ENCODE assay signal across 8 cellular contexts in genomic region chr14:61320806-61321384, GRCh38. TPM values are rescaled to one million over a fixed set of nuclear protein-coding genes. Genes with fewer than 3 reads are reported as not detected.
A peak's percentile ranks its signal among the peaks of the same experiment; 100 is the strongest.
DNase-seq lines count a peak whose midpoint lies in the region; ATAC-seq, FAIRE-seq and TF ChIP-seq lines count a peak whose summit lies in the region.

No MANE protein-coding gene starts in this region.

- peaks cover 8% of the 10 kb centered on the region for H3K79me2 ChIP-seq in keratinocyte (ENCODE audit: control insufficient read depth, insufficient read depth, low read length)
- no peaks in the 10 kb centered on the region for H3K79me2 ChIP-seq in MM.1S (ENCODE audit: low read length)

- H3K27ac ChIP-seq in adrenal gland = peak overlapping the region in 3 of 5 donors; percentile 28 to 78 (median 49)
- peak overlapping the region; percentile 97 for H3K27ac ChIP-seq in keratinocyte (ENCODE audit: control insufficient read depth, insufficient read depth, low read length)
- peak overlapping the region in 1 of 2 donors; percentile 75 for H3K27ac ChIP-seq in testis
- H3K27ac ChIP-seq in MM.1S (ENCODE audit: low read length) = no peak overlapping the region

- intact Hi-C loops in adrenal gland (cut with DNase I) = no loop called here
- intact Hi-C loops in testis (cut with DNase I; ENCODE audit: low total_unique reads) = loop anchor here (10.0 kb wide), 1 partner anchor 114 kb away; no protein-coding TSS in a partner anchor

- ATAC-seq in GM21786 (IDR thresholded peaks at IDR 0.05; ENCODE audit: unreplicated experiment) = no peak

- no peak for TF ChIP-seq CTCF in adrenal gland (IDR thresholded peaks at IDR 0.05)
- no peak for TF ChIP-seq CTCF in keratinocyte (optimal IDR thresholded peaks at IDR 0.05 in 1 of 3, IDR thresholded peaks at IDR 0.05 in 1 of 3, conservative IDR thresholded peaks at IDR 0.05 in 1 of 3; ENCODE audit: extremely low read depth in 1 of 3, insufficient read depth in 2 of 3, low read length in 3 of 3)
- TF ChIP-seq CTCF in testis (IDR thresholded peaks at IDR 0.05) = no peak
- TF ChIP-seq CTCF in MM.1S (IDR thresholded peaks at IDR 0.05; ENCODE audit: low read length) = no peak

- H3K4me1 ChIP-seq in adrenal gland (replicated peaks in 1 of 2) = peaks cover 6% of the 10 kb centered on the region in 2 donors
- H3K4me1 ChIP-seq in keratinocyte (ENCODE audit: control insufficient read depth, extremely low read depth, insufficient read depth, low read length) = peaks cover 12% of the 10 kb centered on the region
- H3K4me1 ChIP-seq in testis = peaks cover 4% of the 10 kb centered on the region
- H3K4me1 ChIP-seq in MM.1S (ENCODE audit: low read length) = no peaks in the 10 kb centered on the region

- peak overlapping the region in 3 of 4 donors; percentile 11 to 82 (median 27) for H3K4me3 ChIP-seq in adrenal gland
- H3K4me3 ChIP-seq in keratinocyte (ENCODE audit: control insufficient read depth in 2 of 3, extremely low read depth in 1 of 3, insufficient read depth in 2 of 3, low read depth in 1 of 3, low read length in 3 of 3) = peak overlapping the region; percentile 54 to 85 (median 77)
- peak overlapping the region; percentile 65 for H3K4me3 ChIP-seq in testis
- no peak overlapping the region; the same call in 1 of the 2 replicates for H3K4me3 ChIP-seq in MM.1S (ENCODE audit: low read length)

- no peaks in the 10 kb centered on the region for H3F3A ChIP-seq in MM.1S (ENCODE audit: insufficient read depth, low read length)

- no peak for TF ChIP-seq POLR2A in adrenal gland (IDR thresholded peaks at IDR 0.05)
- no peak for TF ChIP-seq POLR2A in testis (IDR thresholded peaks at IDR 0.05)

- H3K27me3 ChIP-seq in adrenal gland (no peaks in the 10 kb centered on the region), keratinocyte (ENCODE audit: control insufficient read depth, extremely low read depth, insufficient read depth, low read length) (no peaks in the 10 kb centered on the region), testis (no peaks in the 10 kb centered on the region), MM.1S (replicated peaks; ENCODE audit: insufficient read depth, low read length) (no peaks in the 10 kb centered on the region)

- H3K36me3 ChIP-seq in adrenal gland (replicated peaks in 1 of 2) (no peaks in the 10 kb centered on the region), keratinocyte (ENCODE audit: control insufficient read depth in 2 of 2, extremely low read depth in 1 of 2, insufficient read depth in 2 of 2, low read length in 2 of 2) (no peaks in the 10 kb centered on the region), testis (ENCODE audit: low read depth, missing control alignments) (no peaks in the 10 kb centered on the region), MM.1S (replicated peaks; ENCODE audit: insufficient read depth, low read length) (no peaks in the 10 kb centered on the region)

- dilution Hi-C loops in keratinocyte (cut with MboI; ENCODE audit: extremely low pct_ligation_motif_present, low sequenced_read_pairs) = no loop called here

- no peaks in the 10 kb centered on the region for H3K9me3 ChIP-seq in adrenal gland (replicated peaks in 1 of 3)
- H3K9me3 ChIP-seq in keratinocyte (ENCODE audit: control insufficient read depth, low read depth, low read length) = no peaks in the 10 kb centered on the region
- H3K9me3 ChIP-seq in testis = no peaks in the 10 kb centered on the region
- no peaks in the 10 kb centered on the region for H3K9me3 ChIP-seq in MM.1S (replicated peaks; ENCODE audit: insufficient read depth, low read length)

- DNase-seq in NCI-H510A treated with DMSO at 0.1 percent for 48 hours (lab: John Stamatoyannopoulos, UW) = peak; percentile 28
- DNase-seq in NCI-H510A (lab: John Stamatoyannopoulos, UW) = no peak
- DNase-seq in adrenal gland = peak in 2 of 7 donors; percentile 9 to 27
- no peak for DNase-seq in keratinocyte (ENCODE audit: low read depth, low spot score)
- DNase-seq in testis = no peak
- no peak for DNase-seq in NCI-H2029 treated with DMSO at 0.1 percent for 48 hours (lab: John Stamatoyannopoulos, UW)
- no peak for DNase-seq in MM.1S

- 27 to 65% (median 35%) methylated on average over 11 to 29 of the region's 29 CpGs for WGBS in adrenal gland, 4 donors
- 17 to 70% methylated on average over 6 to 29 of the region's 29 CpGs for WGBS in testis, 2 donors

- H3K9ac ChIP-seq in keratinocyte (ENCODE audit: control insufficient read depth, extremely low read depth, insufficient read depth, low read length) = peak overlapping the region; percentile 91
- H3K9ac ChIP-seq in MM.1S (ENCODE audit: low read length) = no peak overlapping the region

- H3K4me2 ChIP-seq in keratinocyte (ENCODE audit: control insufficient read depth, extremely low read depth, insufficient read depth, low read depth, low read length) (peak overlapping the region; percentile 93), MM.1S (ENCODE audit: low read depth, low read length) (no peak overlapping the region; the same call in 1 of the 2 replicates)

- no peaks in the 10 kb centered on the region for H3K9me2 ChIP-seq in MM.1S (replicated peaks; ENCODE audit: insufficient read depth, low read length)

- H3K9me1 ChIP-seq in keratinocyte (ENCODE audit: control insufficient read depth, extremely low read depth, insufficient read depth, low read length) = no peaks in the 10 kb centered on the region

- no peak for FAIRE-seq in keratinocyte (lab: Jason Lieb, UNC)

- H4K20me1 ChIP-seq in keratinocyte (ENCODE audit: control insufficient read depth, extremely low read depth, insufficient read depth, low read length) = no peaks in the 10 kb centered on the region
- H4K20me1 ChIP-seq in MM.1S (ENCODE audit: insufficient read depth, low read length) = no peaks in the 10 kb centered on the region

- H2AFZ ChIP-seq in keratinocyte (ENCODE audit: control insufficient read depth, low read length) = peak overlapping the region; percentile 96
- H2AFZ ChIP-seq in MM.1S (ENCODE audit: low read length) = no peak overlapping the region

RNA-seq across cellular contexts. Expression of gene PRKCH, which starts 0.5 kb away (rescaled TPM):
- 10 to 100 TPM; 13.6 to 28.1 (median 19.3) TPM for total RNA-seq in adrenal gland
- 10 to 100 TPM in 1 of 3 donors, 1 to 10 TPM in 2; 7.8 to 11.6 (median 9.9) TPM for polyA plus RNA-seq in adrenal gland
- 12.0 to 13.7 TPM (median 12.0 TPM) in 3 replicates for polyA plus RNA-seq in keratinocyte
- polyA plus RNA-seq in keratinocyte (2011; ENCODE audit: low read depth) = 25.3 TPM
- 11.7 and 12.1 TPM in 2 replicates for polyA plus RNA-seq in keratinocyte (2011; cell fraction: cytosol; rRNA removed)
- polyA plus RNA-seq in keratinocyte (2011; cell fraction: nucleus; rRNA removed) = 14.1 and 17.1 TPM in 2 replicates
- 6.9 and 21.5 TPM in 2 replicates for polyA plus RNA-seq in keratinocyte (2012; ENCODE audit: low replicate concordance)
- polyA minus RNA-seq in keratinocyte = 20.1 to 34.5 TPM (median 31.4 TPM) in 3 replicates
- polyA minus RNA-seq in keratinocyte (2011; cell fraction: cytosol; rRNA and poly(A)+ RNA removed) = 24.6 TPM
- polyA minus RNA-seq in keratinocyte (2011; cell fraction: nucleus; rRNA and poly(A)+ RNA removed) = 18.3 and 32.3 TPM in 2 replicates
- 10 to 100 TPM; 25.4 to 26.8 TPM for total RNA-seq in testis
- polyA plus RNA-seq in testis (ENCODE audit: insufficient read depth, low read depth, low replicate concordance) = 15.0 TPM

RNA-seq across cellular contexts. Expression of gene TMEM30B, which starts 39.8 kb away (rescaled TPM):
- 1 to 10 TPM; 2.4 to 6.0 (median 4.9) TPM for total RNA-seq in adrenal gland
- 1 to 10 TPM; 1.8 to 2.4 (median 1.9) TPM for polyA plus RNA-seq in adrenal gland
- polyA plus RNA-seq in keratinocyte = 5.6 to 8.7 TPM (median 8.1 TPM) in 3 replicates
- 5.7 TPM for polyA plus RNA-seq in keratinocyte (2011; ENCODE audit: low read depth)
- 6.8 and 8.1 TPM in 2 replicates for polyA plus RNA-seq in keratinocyte (2011; cell fraction: cytosol; rRNA removed)
- polyA plus RNA-seq in keratinocyte (2011; cell fraction: nucleus; rRNA removed) = 8.0 and 8.3 TPM in 2 replicates
- 12.9 and 13.9 TPM in 2 replicates for polyA plus RNA-seq in keratinocyte (2012; ENCODE audit: low replicate concordance)
- 5.2 to 23.4 TPM (median 6.1 TPM) in 3 replicates for polyA minus RNA-seq in keratinocyte
- 25.9 TPM for polyA minus RNA-seq in keratinocyte (2011; cell fraction: cytosol; rRNA and poly(A)+ RNA removed)
- 11.1 and 12.2 TPM in 2 replicates for polyA minus RNA-seq in keratinocyte (2011; cell fraction: nucleus; rRNA and poly(A)+ RNA removed)
- total RNA-seq in testis = 10 to 100 TPM in 1 of 2 donors, 1 to 10 TPM in 1; 8.9 to 11.4 TPM
- polyA plus RNA-seq in testis (ENCODE audit: insufficient read depth, low read depth, low replicate concordance) = 5.9 TPM
